1 cellular context compared by ENCODE assay signal in the genomic region with DNA sequence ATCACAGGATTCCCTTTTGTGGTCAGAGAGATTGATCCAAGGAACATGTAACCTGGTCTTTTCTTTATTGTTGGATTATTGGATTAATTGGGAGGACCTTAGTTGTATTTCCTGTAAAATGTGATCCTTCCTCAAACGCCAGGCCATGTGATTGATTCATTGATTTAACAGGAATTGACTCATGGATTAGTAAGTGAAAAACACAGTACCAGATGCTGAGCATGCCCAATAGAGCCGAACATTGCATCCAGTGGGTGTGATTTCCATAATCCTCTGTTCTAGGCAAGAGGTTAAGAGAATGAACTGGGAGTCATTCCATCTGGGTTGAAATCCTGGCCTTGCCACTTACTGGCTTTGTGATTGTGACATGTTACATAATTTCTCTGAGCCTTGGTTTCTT.
TF ChIP-seq lines count a peak whose summit lies in the region.

No MANE protein-coding gene starts in this region.

TF ChIP-seq in GM23338, 12 proteins besides CTCF, POLR2A, EP300 and RAD21 (continued from another document):
- TF ChIP-seq, protein P1, sequence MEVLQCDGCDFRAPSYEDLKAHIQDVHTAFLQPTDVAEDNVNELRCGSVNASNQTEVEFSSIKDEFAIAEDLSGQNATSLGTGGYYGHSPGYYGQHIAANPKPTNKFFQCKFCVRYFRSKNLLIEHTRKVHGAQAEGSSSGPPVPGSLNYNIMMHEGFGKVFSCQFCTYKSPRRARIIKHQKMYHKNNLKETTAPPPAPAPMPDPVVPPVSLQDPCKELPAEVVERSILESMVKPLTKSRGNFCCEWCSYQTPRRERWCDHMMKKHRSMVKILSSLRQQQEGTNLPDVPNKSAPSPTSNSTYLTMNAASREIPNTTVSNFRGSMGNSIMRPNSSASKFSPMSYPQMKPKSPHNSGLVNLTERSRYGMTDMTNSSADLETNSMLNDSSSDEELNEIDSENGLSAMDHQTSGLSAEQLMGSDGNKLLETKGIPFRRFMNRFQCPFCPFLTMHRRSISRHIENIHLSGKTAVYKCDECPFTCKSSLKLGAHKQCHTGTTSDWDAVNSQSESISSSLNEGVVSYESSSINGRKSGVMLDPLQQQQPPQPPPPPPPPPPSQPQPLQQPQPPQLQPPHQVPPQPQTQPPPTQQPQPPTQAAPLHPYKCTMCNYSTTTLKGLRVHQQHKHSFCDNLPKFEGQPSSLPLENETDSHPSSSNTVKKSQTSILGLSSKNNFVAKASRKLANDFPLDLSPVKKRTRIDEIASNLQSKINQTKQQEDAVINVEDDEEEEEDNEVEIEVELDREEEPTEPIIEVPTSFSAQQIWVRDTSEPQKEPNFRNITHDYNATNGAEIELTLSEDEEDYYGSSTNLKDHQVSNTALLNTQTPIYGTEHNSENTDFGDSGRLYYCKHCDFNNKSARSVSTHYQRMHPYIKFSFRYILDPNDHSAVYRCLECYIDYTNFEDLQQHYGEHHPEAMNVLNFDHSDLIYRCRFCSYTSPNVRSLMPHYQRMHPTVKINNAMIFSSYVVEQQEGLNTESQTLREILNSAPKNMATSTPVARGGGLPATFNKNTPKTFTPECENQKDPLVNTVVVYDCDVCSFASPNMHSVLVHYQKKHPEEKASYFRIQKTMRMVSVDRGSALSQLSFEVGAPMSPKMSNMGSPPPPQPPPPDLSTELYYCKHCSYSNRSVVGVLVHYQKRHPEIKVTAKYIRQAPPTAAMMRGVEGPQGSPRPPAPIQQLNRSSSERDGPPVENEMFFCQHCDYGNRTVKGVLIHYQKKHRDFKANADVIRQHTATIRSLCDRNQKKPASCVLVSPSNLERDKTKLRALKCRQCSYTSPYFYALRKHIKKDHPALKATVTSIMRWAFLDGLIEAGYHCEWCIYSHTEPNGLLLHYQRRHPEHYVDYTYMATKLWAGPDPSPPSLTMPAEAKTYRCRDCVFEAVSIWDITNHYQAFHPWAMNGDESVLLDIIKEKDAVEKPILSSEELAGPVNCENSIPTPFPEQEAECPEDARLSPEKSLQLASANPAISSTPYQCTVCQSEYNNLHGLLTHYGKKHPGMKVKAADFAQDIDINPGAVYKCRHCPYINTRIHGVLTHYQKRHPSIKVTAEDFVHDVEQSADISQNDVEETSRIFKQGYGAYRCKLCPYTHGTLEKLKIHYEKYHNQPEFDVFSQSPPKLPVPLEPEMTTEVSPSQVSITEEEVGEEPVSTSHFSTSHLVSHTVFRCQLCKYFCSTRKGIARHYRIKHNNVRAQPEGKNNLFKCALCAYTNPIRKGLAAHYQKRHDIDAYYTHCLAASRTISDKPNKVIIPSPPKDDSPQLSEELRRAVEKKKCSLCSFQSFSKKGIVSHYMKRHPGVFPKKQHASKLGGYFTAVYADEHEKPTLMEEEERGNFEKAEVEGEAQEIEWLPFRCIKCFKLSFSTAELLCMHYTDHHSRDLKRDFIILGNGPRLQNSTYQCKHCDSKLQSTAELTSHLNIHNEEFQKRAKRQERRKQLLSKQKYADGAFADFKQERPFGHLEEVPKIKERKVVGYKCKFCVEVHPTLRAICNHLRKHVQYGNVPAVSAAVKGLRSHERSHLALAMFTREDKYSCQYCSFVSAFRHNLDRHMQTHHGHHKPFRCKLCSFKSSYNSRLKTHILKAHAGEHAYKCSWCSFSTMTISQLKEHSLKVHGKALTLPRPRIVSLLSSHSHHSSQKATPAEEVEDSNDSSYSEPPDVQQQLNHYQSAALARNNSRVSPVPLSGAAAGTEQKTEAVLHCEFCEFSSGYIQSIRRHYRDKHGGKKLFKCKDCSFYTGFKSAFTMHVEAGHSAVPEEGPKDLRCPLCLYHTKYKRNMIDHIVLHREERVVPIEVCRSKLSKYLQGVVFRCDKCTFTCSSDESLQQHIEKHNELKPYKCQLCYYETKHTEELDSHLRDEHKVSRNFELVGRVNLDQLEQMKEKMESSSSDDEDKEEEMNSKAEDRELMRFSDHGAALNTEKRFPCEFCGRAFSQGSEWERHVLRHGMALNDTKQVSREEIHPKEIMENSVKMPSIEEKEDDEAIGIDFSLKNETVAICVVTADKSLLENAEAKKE (CRISPR knock-in tag; IDR thresholded peaks at IDR 0.05) = no peak
- TF ChIP-seq EZH2 (IDR thresholded peaks at IDR 0.05; ENCODE audit: low read depth, unreplicated experiment) = no peak
- no peak for TF ChIP-seq ZNF331 (CRISPR knock-in tag; IDR thresholded peaks at IDR 0.05; ENCODE audit: low read depth)
- TF ChIP-seq CREB1 (CRISPR knock-in tag; IDR thresholded peaks at IDR 0.05; ENCODE audit: low read depth) = no peak
- TF ChIP-seq EZH2phosphoT487 (IDR thresholded peaks at IDR 0.05; ENCODE audit: unreplicated experiment) = no peak
- TF ChIP-seq POLR2AphosphoS5 (IDR thresholded peaks at IDR 0.05; ENCODE audit: low read depth) = no peak
- TF ChIP-seq, protein P2, sequence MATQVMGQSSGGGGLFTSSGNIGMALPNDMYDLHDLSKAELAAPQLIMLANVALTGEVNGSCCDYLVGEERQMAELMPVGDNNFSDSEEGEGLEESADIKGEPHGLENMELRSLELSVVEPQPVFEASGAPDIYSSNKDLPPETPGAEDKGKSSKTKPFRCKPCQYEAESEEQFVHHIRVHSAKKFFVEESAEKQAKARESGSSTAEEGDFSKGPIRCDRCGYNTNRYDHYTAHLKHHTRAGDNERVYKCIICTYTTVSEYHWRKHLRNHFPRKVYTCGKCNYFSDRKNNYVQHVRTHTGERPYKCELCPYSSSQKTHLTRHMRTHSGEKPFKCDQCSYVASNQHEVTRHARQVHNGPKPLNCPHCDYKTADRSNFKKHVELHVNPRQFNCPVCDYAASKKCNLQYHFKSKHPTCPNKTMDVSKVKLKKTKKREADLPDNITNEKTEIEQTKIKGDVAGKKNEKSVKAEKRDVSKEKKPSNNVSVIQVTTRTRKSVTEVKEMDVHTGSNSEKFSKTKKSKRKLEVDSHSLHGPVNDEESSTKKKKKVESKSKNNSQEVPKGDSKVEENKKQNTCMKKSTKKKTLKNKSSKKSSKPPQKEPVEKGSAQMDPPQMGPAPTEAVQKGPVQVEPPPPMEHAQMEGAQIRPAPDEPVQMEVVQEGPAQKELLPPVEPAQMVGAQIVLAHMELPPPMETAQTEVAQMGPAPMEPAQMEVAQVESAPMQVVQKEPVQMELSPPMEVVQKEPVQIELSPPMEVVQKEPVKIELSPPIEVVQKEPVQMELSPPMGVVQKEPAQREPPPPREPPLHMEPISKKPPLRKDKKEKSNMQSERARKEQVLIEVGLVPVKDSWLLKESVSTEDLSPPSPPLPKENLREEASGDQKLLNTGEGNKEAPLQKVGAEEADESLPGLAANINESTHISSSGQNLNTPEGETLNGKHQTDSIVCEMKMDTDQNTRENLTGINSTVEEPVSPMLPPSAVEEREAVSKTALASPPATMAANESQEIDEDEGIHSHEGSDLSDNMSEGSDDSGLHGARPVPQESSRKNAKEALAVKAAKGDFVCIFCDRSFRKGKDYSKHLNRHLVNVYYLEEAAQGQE (IDR thresholded peaks at IDR 0.05; ENCODE audit: unreplicated experiment) = no peak
- TF ChIP-seq ZNF114 (CRISPR knock-in tag; IDR thresholded peaks at IDR 0.05) = no peak
- no peak for TF ChIP-seq STAT1 (IDR thresholded peaks at IDR 0.05; ENCODE audit: unreplicated experiment)
- no peak for TF ChIP-seq NANOG (IDR thresholded peaks at IDR 0.05; ENCODE audit: borderline replicate concordance)
- TF ChIP-seq, protein P3, sequence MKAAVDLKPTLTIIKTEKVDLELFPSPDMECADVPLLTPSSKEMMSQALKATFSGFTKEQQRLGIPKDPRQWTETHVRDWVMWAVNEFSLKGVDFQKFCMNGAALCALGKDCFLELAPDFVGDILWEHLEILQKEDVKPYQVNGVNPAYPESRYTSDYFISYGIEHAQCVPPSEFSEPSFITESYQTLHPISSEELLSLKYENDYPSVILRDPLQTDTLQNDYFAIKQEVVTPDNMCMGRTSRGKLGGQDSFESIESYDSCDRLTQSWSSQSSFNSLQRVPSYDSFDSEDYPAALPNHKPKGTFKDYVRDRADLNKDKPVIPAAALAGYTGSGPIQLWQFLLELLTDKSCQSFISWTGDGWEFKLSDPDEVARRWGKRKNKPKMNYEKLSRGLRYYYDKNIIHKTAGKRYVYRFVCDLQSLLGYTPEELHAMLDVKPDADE (IDR thresholded peaks at IDR 0.05) = no peak
